Comparison of ENCODE assay signal across 32 cellular contexts in the genomic region with DNA sequence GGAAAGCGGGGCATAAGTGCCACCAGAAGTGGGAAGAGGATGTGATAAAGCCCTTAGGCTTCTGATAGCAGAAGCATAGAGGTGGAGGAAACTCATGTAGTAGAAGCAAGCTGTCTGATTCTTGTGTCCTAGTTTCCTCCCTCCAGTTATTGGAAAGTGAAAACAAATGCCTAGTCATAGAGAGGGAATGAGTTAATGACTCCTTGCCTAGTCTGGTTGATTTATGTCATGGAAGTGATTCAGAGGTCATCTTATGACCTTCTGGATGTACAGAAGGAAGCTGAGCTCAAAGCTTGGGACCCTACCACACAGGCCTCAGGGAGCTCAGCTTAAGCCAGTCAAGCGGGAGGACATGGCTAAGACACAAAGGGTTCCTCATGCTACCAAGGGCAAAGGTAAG.
A peak's percentile ranks its signal among the peaks of the same experiment; 100 is the strongest.
DNase-seq lines count a peak whose midpoint lies in the region; ATAC-seq and TF ChIP-seq lines count a peak whose summit lies in the region.
"Had no signal": no experiment of that assay in that cellular context is flagged by ENCODE, and none has a peak within 500 bp of the region (broad histone marks: within the 10 kb centered on the region; RNA-seq: fewer than 3 reads in every experiment).

No MANE protein-coding gene starts in this region.

- no peak overlapping the region for H3K27ac ChIP-seq in RWPE1
- H3K27ac ChIP-seq: 22Rv1, colonic mucosa, KMS-11, ovary, SJSA1, upper lobe of left lung, VCaP had no signal

- no peaks in the 10 kb centered on the region for H3K27me3 Mint-ChIP-seq in activated T-cell treated with anti-CD3 and anti-CD28 coated beads, Interleukin-2, amount 50 U/mL, for 4 hours (ENCODE audit: low read depth)
- peaks cover 2% of the 10 kb centered on the region for H3K27me3 Mint-ChIP-seq in activated CD4-positive, alpha-beta T cell treated with anti-CD3 and anti-CD28 coated beads, Interleukin-2, amount 10 ng/mL, durations not matched to agents 24 days and 14 days
- H3K27me3 Mint-ChIP-seq: stimulated activated naive B cell treated with anti-CD40 and anti-IgM and Interleukin-4, amounts not matched to agents 10 μg/mL and 1 μg/mL and 100 μg/mL, for 72 hours had no signal

- peak; percentile 41 for DNase-seq in NCI-H2227 (lab: John Stamatoyannopoulos, UW; ENCODE audit: unreplicated experiment)
- DNase-seq in NCI-H2227 treated with DMSO at 0.1 percent for 48 hours (lab: John Stamatoyannopoulos, UW) = no peak
- peak; percentile 24 for DNase-seq in RWPE1 (ENCODE audit: low spot score)
- DNase-seq in hepatic stellate cell (ENCODE audit: low spot score) = peak; percentile 5
- no peak for DNase-seq in activated T-cell treated with anti-CD3 and anti-CD28 coated beads, Interleukin-2, amount 50 U/mL, for 4 hours
- no peak for DNase-seq in activated CD4-positive, alpha-beta T cell treated with anti-CD3 and anti-CD28 coated beads, Interleukin-2, amount 10 ng/mL, durations not matched to agents 24 days and 14 days
- DNase-seq in GM19240 (ENCODE audit: insufficient read length, low spot score) = no peak
- DNase-seq: activated CD4-positive, alpha-beta T cell treated with anti-CD3 and anti-CD28 coated beads for 48 hours; activated CD8-positive, alpha-beta memory T cell treated with anti-CD3 and anti-CD28 coated beads for 24 hours; activated effector memory CD4-positive, alpha-beta T cell treated with Interleukin-2 at 50 U/mL for 16 hours; activated T-cell treated with anti-CD3 and anti-CD28 coated beads for 4 hours; Calu3; colonic mucosa; DMS79; effector CD4-positive, alpha-beta T cell; head of caudate nucleus; NCI-H1417 treated with DMSO at 0.1 percent for 48 hours; NCI-H2081; NCI-H748 treated with DMSO at 0.1 percent for 48 hours; ovary; stimulated activated naive B cell treated with anti-CD40 and anti-IgM and Interleukin-4, amounts not matched to agents 10 μg/mL and 1 μg/mL and 100 μg/mL, for 72 hours; T1000; upper lobe of left lung had no signal

- H3K36me3 Mint-ChIP-seq in activated T-cell treated with anti-CD3 and anti-CD28 coated beads, Interleukin-2, amount 50 U/mL, for 4 hours (ENCODE audit: insufficient read depth) = no peaks in the 10 kb centered on the region
- H3K36me3 Mint-ChIP-seq in activated CD4-positive, alpha-beta T cell treated with anti-CD3 and anti-CD28 coated beads, Interleukin-2, amount 10 ng/mL, durations not matched to agents 24 days and 14 days (ENCODE audit: low read depth) = no peaks in the 10 kb centered on the region
- H3K36me3 Mint-ChIP-seq: activated naive CD8-positive, alpha-beta T cell; CD14-positive monocyte; stimulated activated naive B cell treated with anti-CD40 and anti-IgM and Interleukin-4, amounts not matched to agents 10 μg/mL and 1 μg/mL and 100 μg/mL, for 72 hours had no signal

- CTCF ChIA-PET in RWPE1 (lab: Yijun Ruan, JAX) = no interaction called here

- H3K27ac Mint-ChIP-seq in activated CD4-positive, alpha-beta T cell treated with anti-CD3 and anti-CD28 coated beads, Interleukin-2, amount 10 ng/mL, durations not matched to agents 24 days and 14 days = no peak overlapping the region
- H3K27ac Mint-ChIP-seq: activated naive CD8-positive, alpha-beta T cell; stimulated activated naive B cell treated with anti-CD40 and anti-IgM and Interleukin-4, amounts not matched to agents 10 μg/mL and 1 μg/mL and 100 μg/mL, for 72 hours had no signal

- no peak for TF ChIP-seq CTCF in RWPE1 (conservative IDR thresholded peaks at IDR 0.05; ENCODE audit: low read depth)

- H3K9me3 Mint-ChIP-seq in activated T-cell treated with anti-CD3 and anti-CD28 coated beads, Interleukin-2, amount 50 U/mL, for 4 hours = no peaks in the 10 kb centered on the region
- H3K9me3 Mint-ChIP-seq in activated CD4-positive, alpha-beta T cell treated with anti-CD3 and anti-CD28 coated beads, Interleukin-2, amount 10 ng/mL, durations not matched to agents 24 days and 14 days = no peaks in the 10 kb centered on the region
- H3K9me3 Mint-ChIP-seq: neural crest cell; stimulated activated naive B cell treated with anti-CD40 and anti-IgM and Interleukin-4, amounts not matched to agents 10 μg/mL and 1 μg/mL and 100 μg/mL, for 72 hours had no signal

- ATAC-seq in activated T-cell treated with anti-CD3 and anti-CD28 coated beads, Interleukin-2, amount 50 U/mL, for 4 hours = no peak
- no peak for ATAC-seq in HG03135 (IDR thresholded peaks at IDR 0.05; ENCODE audit: unreplicated experiment)
- ATAC-seq: Panc1; stimulated activated naive B cell treated with anti-CD40 and anti-IgM and Interleukin-4, amounts not matched to agents 10 μg/mL and 1 μg/mL and 100 μg/mL, for 72 hours had no signal

- intact Hi-C loops in activated CD4-positive, alpha-beta T cell treated with anti-CD3 and anti-CD28 coated beads, Interleukin-2, amount 10 ng/mL, durations not matched to agents 24 days and 14 days (cut with micrococcal nuclease) = no loop called here

- no peaks in the 10 kb centered on the region for H3K4me1 Mint-ChIP-seq in activated T-cell treated with anti-CD3 and anti-CD28 coated beads, Interleukin-2, amount 50 U/mL, for 4 hours (ENCODE audit: low read depth)
- H3K4me1 Mint-ChIP-seq in activated CD4-positive, alpha-beta T cell treated with anti-CD3 and anti-CD28 coated beads, Interleukin-2, amount 10 ng/mL, durations not matched to agents 24 days and 14 days = no peaks in the 10 kb centered on the region
- H3K4me1 Mint-ChIP-seq: CD14-positive monocyte; neural crest cell; stimulated activated naive B cell treated with anti-CD40 and anti-IgM and Interleukin-4, amounts not matched to agents 10 μg/mL and 1 μg/mL and 100 μg/mL, for 72 hours had no signal

- no peak overlapping the region for H3K4me3 Mint-ChIP-seq in activated T-cell treated with anti-CD3 and anti-CD28 coated beads, Interleukin-2, amount 50 U/mL, for 4 hours
- H3K4me3 Mint-ChIP-seq in activated CD4-positive, alpha-beta T cell treated with anti-CD3 and anti-CD28 coated beads, Interleukin-2, amount 10 ng/mL, durations not matched to agents 24 days and 14 days = no peak overlapping the region
- H3K4me3 Mint-ChIP-seq: activated naive CD8-positive, alpha-beta T cell; CD14-positive monocyte; neural crest cell; stimulated activated naive B cell treated with anti-CD40 and anti-IgM and Interleukin-4, amounts not matched to agents 10 μg/mL and 1 μg/mL and 100 μg/mL, for 72 hours had no signal

- POLR2A ChIA-PET in RWPE1 (lab: Yijun Ruan, JAX; ENCODE audit: low non-redundant PET) = no interaction called here

Comparison
In these comparisons a context has a peak if more than half of its experiments do, and no peak if none do; other contexts are left out.
1. DNase-seq: peak in NCI-H2227 (single experiment), RWPE1 (single experiment) and hepatic stellate cell (single experiment); none in NCI-H2227 treated with DMSO at 0.1 percent for 48 hours (single experiment), activated T-cell treated with anti-CD3 and anti-CD28 coated beads, Interleukin-2, amount 50 U/mL, for 4 hours (single experiment), activated CD4-positive, alpha-beta T cell treated with anti-CD3 and anti-CD28 coated beads, Interleukin-2, amount 10 ng/mL, durations not matched to agents 24 days and 14 days (single experiment) and GM19240 (single experiment).